ENCODE assay signal across 8 cellular contexts in genomic region chr2:135875491-135876065, GRCh38. TPM values are rescaled to one million over a fixed set of nuclear protein-coding genes. Genes with fewer than 3 reads are reported as not detected.
DNase-seq lines count a peak whose midpoint lies in the region; ATAC-seq and TF ChIP-seq lines count a peak whose summit lies in the region.

No MANE protein-coding gene starts in this region.

- no peaks in the 10 kb centered on the region for H3K36me3 Mint-ChIP-seq in naive B cell
- H3K36me3 Mint-ChIP-seq in stimulated activated naive B cell treated with anti-CD40 and anti-IgM and Interleukin-4, amounts not matched to agents 10 μg/mL and 1 μg/mL and 100 μg/mL, for 72 hours: peaks cover 14 to 38% of the 10 kb centered on the region in 2 donors

- H3K27me3 Mint-ChIP-seq in naive B cell: no peaks in the 10 kb centered on the region
- no peaks in the 10 kb centered on the region for H3K27me3 Mint-ChIP-seq in stimulated activated naive B cell treated with anti-CD40 and anti-IgM and Interleukin-4, amounts not matched to agents 10 μg/mL and 1 μg/mL and 100 μg/mL, for 72 hours

- peak overlapping the region; percentile 89 to 98 (median 96) for H3K4me3 Mint-ChIP-seq in naive B cell
- peak overlapping the region; percentile 84 to 91 for H3K4me3 Mint-ChIP-seq in stimulated activated naive B cell treated with anti-CD40 and anti-IgM and Interleukin-4, amounts not matched to agents 10 μg/mL and 1 μg/mL and 100 μg/mL, for 72 hours

- H3K9me3 Mint-ChIP-seq in naive B cell: no peaks in the 10 kb centered on the region
- no peaks in the 10 kb centered on the region for H3K9me3 Mint-ChIP-seq in stimulated activated naive B cell treated with anti-CD40 and anti-IgM and Interleukin-4, amounts not matched to agents 10 μg/mL and 1 μg/mL and 100 μg/mL, for 72 hours

- DNase-seq in AG09319 (ENCODE audit: extremely low read depth, low read depth) (peak; percentile 12), NCI-H526 treated with DMSO at 0.1 percent for 48 hours (lab: John Stamatoyannopoulos, UW) (peak; percentile 61), naive B cell (peak; percentile 66)
- peak; percentile 75 for DNase-seq in activated CD8-positive, alpha-beta memory T cell treated with anti-CD3 and anti-CD28 coated beads, Interleukin-2, amount 50 U/mL, for 4 hours
- peak; percentile 65 for DNase-seq in stimulated activated naive B cell treated with anti-CD40 and anti-IgM and Interleukin-4, amounts not matched to agents 10 μg/mL and 1 μg/mL and 100 μg/mL, for 72 hours

- 1 to 2% methylated on average over 26 of the region's 26 CpGs for WGBS in esophagus, 2 donors

- H3K4me3 ChIP-seq in esophagus (ENCODE audit: low read depth in 1 of 2, low read length in 2 of 2): peak overlapping the region; percentile 67 to 73

- no peaks in the 10 kb centered on the region for H3K36me3 ChIP-seq in esophagus (ENCODE audit: control insufficient read depth in 2 of 2, insufficient read depth in 2 of 2, low read length in 1 of 2)

- H3K4me1 Mint-ChIP-seq in naive B cell: peaks cover 21 to 26% (median 25%) of the 10 kb centered on the region in 3 donors
- peaks cover 20 to 36% of the 10 kb centered on the region in 2 donors for H3K4me1 Mint-ChIP-seq in stimulated activated naive B cell treated with anti-CD40 and anti-IgM and Interleukin-4, amounts not matched to agents 10 μg/mL and 1 μg/mL and 100 μg/mL, for 72 hours

- no peaks in the 10 kb centered on the region for H3K27me3 ChIP-seq in esophagus (ENCODE audit: control insufficient read depth in 1 of 2, insufficient read depth in 2 of 2, low read length in 2 of 2)

- H3K9me3 ChIP-seq in esophagus (ENCODE audit: control insufficient read depth in 2 of 2, insufficient read depth in 1 of 2, low read depth in 1 of 2, low read length in 1 of 2): no peaks in the 10 kb centered on the region

- H3K27ac Mint-ChIP-seq in naive B cell: peak overlapping the region; percentile 41 to 96 (median 94)
- peak overlapping the region; percentile 97 for H3K27ac Mint-ChIP-seq in stimulated activated naive B cell treated with anti-CD40 and anti-IgM and Interleukin-4, amounts not matched to agents 10 μg/mL and 1 μg/mL and 100 μg/mL, for 72 hours

- TF ChIP-seq CTCF in AG09319 (IDR thresholded peaks at IDR 0.05; ENCODE audit: low read depth, low read length): no peak

- H3K27ac ChIP-seq in esophagus (ENCODE audit: low read depth in 2 of 2, low read length in 1 of 2): peak overlapping the region; percentile 58 to 64

- ATAC-seq in GM18861 (IDR thresholded peaks at IDR 0.05; ENCODE audit: unreplicated experiment): peak; percentile 50
- peak; percentile 57 for ATAC-seq in HG03060 (IDR thresholded peaks at IDR 0.05; ENCODE audit: low read depth, unreplicated experiment)
- ATAC-seq in naive B cell (ENCODE audit: low read depth in 2 of 2): peak; percentile 76 to 82
- peak; percentile 79 to 81 for ATAC-seq in stimulated activated naive B cell treated with anti-CD40 and anti-IgM and Interleukin-4, amounts not matched to agents 10 μg/mL and 1 μg/mL and 100 μg/mL, for 72 hours (replicated peaks)

- H3K4me1 ChIP-seq in esophagus (ENCODE audit: control insufficient read depth in 2 of 2, insufficient read depth in 2 of 2, low read length in 1 of 2): no peaks in the 10 kb centered on the region

RNA-seq across cellular contexts. Expression of gene MCM6, which starts 0.7 kb away (rescaled TPM):
- polyA plus RNA-seq in esophagus (10 to 100 TPM in 1 of 2 donors, 1 to 10 TPM in 1; 5.2 to 13.1 TPM), naive B cell (ENCODE audit: low read depth in 6 of 6) (1 to 10 TPM; 1.8 to 5.3 (median 2.9) TPM)

RNA-seq across cellular contexts. Expression of gene LCT, which starts 38.6 kb away (rescaled TPM):
- polyA plus RNA-seq in esophagus (under 1 TPM in 1 of 2 donors, not detected in 1; 0.01 TPM), naive B cell (ENCODE audit: low read depth in 6 of 6) (not detected)

Comparison
In these comparisons a context has a peak if more than half of its experiments do, and no peak if none do; other contexts are left out.
1. Peak in every context shown above with its lines: DNase-seq, ATAC-seq, H3K4me3 ChIP-seq and H3K27ac ChIP-seq.
2. DNase-seq: peak in every context shown above with its lines; median percentile 75 in activated CD8-positive, alpha-beta memory T cell treated with anti-CD3 and anti-CD28 coated beads, Interleukin-2, amount 50 U/mL, for 4 hours; 66 in naive B cell; 65 in stimulated activated naive B cell treated with anti-CD40 and anti-IgM and Interleukin-4, amounts not matched to agents 10 μg/mL and 1 μg/mL and 100 μg/mL, for 72 hours; 61 in NCI-H526 treated with DMSO at 0.1 percent for 48 hours; 12 in AG09319.